Comparison of ENCODE assay signal across 11 cellular contexts in genomic region chr3:120420855-120421570, GRCh38. TPM values are rescaled to one million over a fixed set of nuclear protein-coding genes. Genes with fewer than 3 reads are reported as not detected.
DNase-seq lines count a peak whose midpoint lies in the region; ATAC-seq and TF ChIP-seq lines count a peak whose summit lies in the region.
"Had no signal": no experiment of that assay in that cellular context is flagged by ENCODE, and none has a peak within 500 bp of the region (broad histone marks: within the 10 kb centered on the region; RNA-seq: fewer than 3 reads in every experiment).

No MANE protein-coding gene starts in this region.

- TF ChIP-seq CTCF in left lung (IDR thresholded peaks at IDR 0.05): no peak

- H3K36me3 ChIP-seq in HUES64 (ENCODE audit: insufficient read depth, low read length) (peaks cover 22% of the 10 kb centered on the region), left lung (no peaks in the 10 kb centered on the region)
- H3K36me3 ChIP-seq: gastrocnemius medialis had no signal

- 86% methylated on average over 6 of the region's 6 CpGs for WGBS in HUES64

- peaks cover 32% of the 10 kb centered on the region for H3K4me1 ChIP-seq in HUES64 (ENCODE audit: insufficient read depth, low read length)
- H3K4me1 ChIP-seq in left lung: peaks cover 2 to 25% of the 10 kb centered on the region in 2 donors

- peak overlapping the region; percentile 29; the same call in 1 of the 2 replicates for H3K9ac ChIP-seq in HUES64 (ENCODE audit: low read depth, low read length)
- H3K9ac ChIP-seq: parathyroid adenoma had no signal

- H3K9me3 ChIP-seq in HUES64 (ENCODE audit: insufficient read depth, low read depth, low read length) (no peaks in the 10 kb centered on the region), left lung (no peaks in the 10 kb centered on the region)
- H3K9me3 ChIP-seq: gastrocnemius medialis had no signal

- intact Hi-C loops in left lung (cut with DNase I): no loop called here

- ATAC-seq in left lung: no peak
- ATAC-seq in HG03139 (IDR thresholded peaks at IDR 0.05; ENCODE audit: unreplicated experiment): no peak
- ATAC-seq: gastrocnemius medialis had no signal

- no peak overlapping the region for H3K4me3 ChIP-seq in HUES64 (ENCODE audit: low read length)
- no peak overlapping the region for H3K4me3 ChIP-seq in left lung
- H3K4me3 ChIP-seq: gastrocnemius medialis had no signal

- H3K27me3 ChIP-seq in HUES64 (ENCODE audit: insufficient read depth, low read length) (no peaks in the 10 kb centered on the region), left lung (no peaks in the 10 kb centered on the region)
- H3K27me3 ChIP-seq: gastrocnemius medialis had no signal

- peak overlapping the region; percentile 64 for H3K27ac ChIP-seq in HUES64 (ENCODE audit: low read depth, low read length)
- H3K27ac ChIP-seq in left lung: peak overlapping the region; percentile 25 to 34
- peak overlapping the region; percentile 78 for H3K27ac ChIP-seq in temporal lobe (ENCODE audit: low read depth, low read length)
- H3K27ac ChIP-seq: parathyroid adenoma had no signal

- DNase-seq in dedifferentiated amniotic fluid mesenchymal stem cell (ENCODE audit: extremely low spot score): peak; percentile 62
- DNase-seq in left lung: no peak
- no peak for DNase-seq in NCI-H748 treated with DMSO at 0.1 percent for 48 hours (lab: John Stamatoyannopoulos, UW)
- no peak for DNase-seq in NCI-H774 (lab: John Stamatoyannopoulos, UW)
- DNase-seq in COR-L47 (lab: John Stamatoyannopoulos, UW): no peak
- DNase-seq: gastrocnemius medialis, NCI-H1417 treated with DMSO at 0.1 percent for 48 hours had no signal

RNA-seq across cellular contexts. Expression of gene FSTL1, which starts 29.8 kb away (rescaled TPM):
- polyA plus RNA-seq in HUES64 (2013, experiment 1 of 2): 142 TPM
- polyA plus RNA-seq in HUES64 (2013, experiment 2 of 2): 186 TPM
- total RNA-seq in left lung (100 to 1,000 TPM; 265 to 530 TPM), temporal lobe (55.1 TPM)
